Comparison of ENCODE assay signal across 27 cellular contexts in the genomic region with DNA sequence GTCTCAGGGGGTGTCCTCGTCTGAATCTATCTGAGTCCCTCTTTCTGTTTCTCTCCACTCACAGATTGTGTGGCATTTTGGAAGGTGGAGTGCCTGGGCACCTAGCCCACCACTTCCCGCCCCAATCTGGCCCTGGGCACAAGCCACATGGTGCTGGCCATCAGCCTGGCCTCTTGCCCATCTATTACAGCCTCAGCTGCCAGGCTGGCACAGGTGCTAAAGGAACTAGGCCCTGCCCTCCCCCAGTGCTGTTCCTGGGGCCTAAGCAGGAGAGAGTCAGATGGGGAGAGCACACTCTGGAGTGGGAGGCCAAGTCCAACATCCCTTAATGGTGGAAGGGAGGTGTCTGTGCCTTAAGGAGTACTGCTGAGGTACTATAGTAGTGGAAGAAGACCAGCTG. TPM values are rescaled to one million over a fixed set of nuclear protein-coding genes. Genes with fewer than 3 reads are reported as not detected.
A peak's percentile ranks its signal among the peaks of the same experiment; 100 is the strongest.
DNase-seq lines count a peak whose midpoint lies in the region; ATAC-seq, FAIRE-seq and TF ChIP-seq lines count a peak whose summit lies in the region.
"Had no signal": no experiment of that assay in that cellular context is flagged by ENCODE, and none has a peak within 500 bp of the region (broad histone marks: within the 10 kb centered on the region; RNA-seq: fewer than 3 reads in every experiment).

No MANE protein-coding gene starts in this region.

- TF ChIP-seq POLR2A in stomach (IDR thresholded peaks at IDR 0.05) (no peak), tibial nerve (IDR thresholded peaks at IDR 0.05) (no peak)

- TF ChIP-seq CTCF in right atrium auricular region (IDR thresholded peaks at IDR 0.05) (no peak), ascending aorta (IDR thresholded peaks at IDR 0.05) (no peak), stomach (IDR thresholded peaks at IDR 0.05) (no peak), tibial nerve (IDR thresholded peaks at IDR 0.05) (no peak)

- no peak for DNase-seq in Right ventricle myocardium inferior (ENCODE audit: missing footprints)
- DNase-seq in right atrium auricular region (ENCODE audit: low spot score) = no peak
- no peak for DNase-seq in ascending aorta (ENCODE audit: low spot score in 2 of 2)
- no peak for DNase-seq in left colon
- peak; percentile 85 for DNase-seq in stomach
- DNase-seq in tibial nerve (ENCODE audit: low spot score in 2 of 2) = no peak
- no peak for DNase-seq in urothelium cell line (ENCODE audit: low spot score)
- DNase-seq: 8988T; activated CD4-positive, alpha-beta T cell treated with anti-CD3 and anti-CD28 coated beads for 48 hours; activated naive CD4-positive, alpha-beta T cell treated with anti-CD3 and anti-CD28 coated beads for 36 hours; activated T-cell treated with anti-CD3 and anti-CD28 coated beads, Interleukin-2, amount 50 U/mL, for 72 hours; amniotic stem cell; CD8-positive, alpha-beta memory T cell; DMS53; GDM1; GOT3; kidney glomerular epithelial cell; mesenchymal stem cell; naive B cell; NCI-H226; NCI-H82; ovary; stimulated activated naive CD8-positive, alpha-beta T cell treated with anti-CD3 and anti-CD28 coated beads, Interleukin-15, amount 100 ng/mL, for 72 hours; transverse colon had no signal

- TF ChIP-seq EP300 in stomach (IDR thresholded peaks at IDR 0.05) = no peak
- no peak for TF ChIP-seq EP300 in tibial nerve (IDR thresholded peaks at IDR 0.05)

- H3K4me3 ChIP-seq in right atrium auricular region (no peak overlapping the region), ascending aorta (no peak overlapping the region), stomach (no peak overlapping the region), tibial nerve (no peak overlapping the region)
- H3K4me3 ChIP-seq: dorsolateral prefrontal cortex, K562, ovary, transverse colon had no signal

- intact Hi-C loops in Right ventricle myocardium inferior (cut with DNase I) (no loop called here), ascending aorta (cut with DNase I) (no loop called here), left colon (cut with DNase I, micrococcal nuclease) (no loop called here), stomach (cut with DNase I; ENCODE audit: low total_unique reads) (no loop called here)

- H3K9me3 ChIP-seq in right atrium auricular region (no peaks in the 10 kb centered on the region), ascending aorta (no peaks in the 10 kb centered on the region), stomach (no peaks in the 10 kb centered on the region), tibial nerve (no peaks in the 10 kb centered on the region)
- H3K9me3 ChIP-seq: ovary, transverse colon had no signal

- WGBS in stomach, 5 donors = 18 to 51% (median 43%) methylated on average over 2 of the region's 2 CpGs
- WGBS in tibial nerve, 2 donors = 65 to 77% methylated on average over 2 of the region's 2 CpGs

- ATAC-seq in Right ventricle myocardium inferior (peak; percentile 43), left colon (peak; percentile 19), GM21717 (IDR thresholded peaks at IDR 0.05; ENCODE audit: unreplicated experiment) (no peak)
- ATAC-seq: activated T-cell treated with anti-CD3 and anti-CD28 coated beads, Interleukin-2, amount 50 U/mL, for 72 hours; K562; stimulated activated naive CD8-positive, alpha-beta T cell treated with anti-CD3 and anti-CD28 coated beads, Interleukin-15, amount 100 ng/mL, for 72 hours had no signal

- H3K27me3 ChIP-seq in right atrium auricular region (peaks cover 0 to 9% of the 10 kb centered on the region in 2 donors), ascending aorta (no peaks in the 10 kb centered on the region), stomach (peaks cover 7 to 49% (median 35%) of the 10 kb centered on the region in 3 donors), tibial nerve (peaks cover 0 to 59% of the 10 kb centered on the region in 2 donors)
- H3K27me3 ChIP-seq: ovary had no signal

- no peak overlapping the region for H3K27ac ChIP-seq in right atrium auricular region
- peak overlapping the region; percentile 44 to 50 for H3K27ac ChIP-seq in ascending aorta
- no peak overlapping the region for H3K27ac ChIP-seq in stomach
- no peak overlapping the region for H3K27ac ChIP-seq in tibial nerve
- H3K27ac ChIP-seq: ovary, transverse colon had no signal

- H3K4me1 ChIP-seq in right atrium auricular region (peaks cover 0 to 21% of the 10 kb centered on the region in 2 donors), ascending aorta (peaks cover 0 to 18% of the 10 kb centered on the region in 2 donors), stomach (peaks cover 19 to 23% (median 23%) of the 10 kb centered on the region in 4 donors), tibial nerve (peaks cover 0 to 22% (median 16%) of the 10 kb centered on the region in 4 donors)

- no peak for FAIRE-seq in urothelium cell line (lab: Jason Lieb, UNC)
- FAIRE-seq: K562 had no signal

- no peaks in the 10 kb centered on the region for H3K36me3 ChIP-seq in right atrium auricular region
- H3K36me3 ChIP-seq in ascending aorta = no peaks in the 10 kb centered on the region
- H3K36me3 ChIP-seq in stomach = no peaks in the 10 kb centered on the region
- H3K36me3 ChIP-seq in tibial nerve = no peaks in the 10 kb centered on the region
- H3K36me3 ChIP-seq: ovary, transverse colon had no signal

RNA-seq across cellular contexts. Expression of gene CALCOCO1, which starts 8.3 kb away (rescaled TPM):
- total RNA-seq in Right ventricle myocardium inferior = 186 TPM
- 100 to 1,000 TPM; 182 to 232 TPM for total RNA-seq in right atrium auricular region
- total RNA-seq in ascending aorta = 258 TPM
- total RNA-seq in left colon = 10 to 100 TPM; 65.0 to 91.0 TPM
- 100 to 1,000 TPM; 135 to 441 (median 164) TPM for total RNA-seq in stomach
- polyA plus RNA-seq in stomach = 100 to 1,000 TPM in 1 of 3 donors, 10 to 100 TPM in 2; 60.3 to 102 (median 73.2) TPM
- total RNA-seq in tibial nerve = 100 to 1,000 TPM; 226 to 383 (median 285) TPM

RNA-seq across cellular contexts. Expression of gene CISTR, which starts 16.2 kb away (rescaled TPM):
- total RNA-seq in Right ventricle myocardium inferior = 1.7 TPM
- total RNA-seq in right atrium auricular region = 1 to 10 TPM in 1 of 2 donors, not detected in 1; 3.7 TPM
- not detected for total RNA-seq in ascending aorta
- total RNA-seq in left colon = not detected
- not detected for total RNA-seq in stomach
- not detected for polyA plus RNA-seq in stomach
- not detected for total RNA-seq in tibial nerve
- total RNA-seq: activated naive CD4-positive, alpha-beta T cell treated with anti-CD3 and anti-CD28 coated beads for 36 hours; activated T-cell treated with anti-CD3 and anti-CD28 coated beads, Interleukin-2, amount 50 U/mL, for 72 hours; CD8-positive, alpha-beta memory T cell; K562; ovary; transverse colon had no signal
- polyA plus RNA-seq: CD8-positive, alpha-beta memory T cell; K562; ovary had no signal

RNA-seq across cellular contexts. Expression of gene ATP5MC2, which starts 59.7 kb away (rescaled TPM):
- total RNA-seq in Right ventricle myocardium inferior (600 TPM), right atrium auricular region (100 to 1,000 TPM; 481 to 659 TPM), ascending aorta (284 TPM), left colon (100 to 1,000 TPM; 323 to 371 TPM), stomach (100 to 1,000 TPM in 3 of 5 donors, 10 to 100 TPM in 2; 75.0 to 255 (median 241) TPM), tibial nerve (100 to 1,000 TPM; 191 to 223 (median 208) TPM)
- polyA plus RNA-seq in stomach = 100 to 1,000 TPM; 517 to 864 (median 543) TPM

Comparison
In these comparisons a context has a peak if more than half of its experiments do, and no peak if none do; other contexts are left out.
1. H3K27ac ChIP-seq: peak in ascending aorta (2 of 2); none in right atrium auricular region (0 of 2), stomach (0 of 5) and tibial nerve (0 of 4).